29 cellular contexts compared by ENCODE assay signal in the genomic region with DNA sequence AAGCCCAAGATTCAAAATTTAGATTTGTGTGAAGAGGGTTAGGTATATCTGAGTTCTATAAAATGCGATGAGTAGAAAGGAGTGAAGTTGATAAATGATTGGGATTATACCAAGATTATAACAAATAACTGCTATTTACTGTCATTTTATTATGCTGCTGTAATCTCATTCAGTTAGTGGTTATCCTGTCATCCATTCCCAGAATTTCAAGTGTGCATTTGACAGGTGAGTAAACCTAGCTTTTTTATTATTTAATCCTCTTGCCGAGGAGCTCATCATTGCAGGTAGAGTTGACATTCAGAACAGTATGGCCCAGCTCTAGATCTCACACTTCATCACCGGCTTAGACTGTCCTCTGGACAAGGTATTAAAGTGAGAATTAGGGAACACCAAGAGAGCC.
"Had no signal": no experiment of that assay in that cellular context is flagged by ENCODE, and none has a peak within 500 bp of the region (broad histone marks: within the 10 kb centered on the region; RNA-seq: fewer than 3 reads in every experiment).

No MANE protein-coding gene starts in this region.

- H3K4me2 ChIP-seq: KMS-11, PC-9 had no signal

- DNase-seq: Karpas-422, MM.1S, MV-4-11, NCI-H1092, NCI-H1105, NCI-H1417 treated with DMSO at 0.1 percent for 48 hours, NCI-H1436 treated with DMSO at 0.1 percent for 48 hours, NCI-H1694 treated with DMSO at 0.1 percent for 48 hours, NCI-H187 treated with DMSO at 0.1 percent for 48 hours, NCI-H2029, NCI-H2081, NCI-H2171 treated with DMSO at 0.1 percent for 48 hours, NCI-H2227 treated with DMSO at 0.1 percent for 48 hours, NCI-H345, NCI-H446, NCI-H524 treated with DMSO at 0.1 percent for 48 hours, NCI-H526 treated with DMSO at 0.1 percent for 48 hours, NCI-H774, PC-9, SIG-M5, SJCRH30, T-cell had no signal

- FAIRE-seq: RCC 7860 had no signal

- H3K4me3 ChIP-seq: PC-9, SJCRH30, SK-N-MC had no signal

- ATAC-seq: Panc1, Right ventricle myocardium inferior, SK-N-SH treated with all-trans-retinoic acid at 6 μM for 48 hours, T-cell had no signal

- H3K9ac ChIP-seq: KMS-11 had no signal

- H2AFZ ChIP-seq: PC-9 had no signal

- H3K27ac ChIP-seq: KMS-11, PC-9, RWPE1, SJCRH30, SK-N-MC had no signal

- H3K4me1 ChIP-seq: SJCRH30 had no signal

- H3K36me3 ChIP-seq: SJCRH30 had no signal
